ENCODE assay signal across 8 cellular contexts in the genomic region with DNA sequence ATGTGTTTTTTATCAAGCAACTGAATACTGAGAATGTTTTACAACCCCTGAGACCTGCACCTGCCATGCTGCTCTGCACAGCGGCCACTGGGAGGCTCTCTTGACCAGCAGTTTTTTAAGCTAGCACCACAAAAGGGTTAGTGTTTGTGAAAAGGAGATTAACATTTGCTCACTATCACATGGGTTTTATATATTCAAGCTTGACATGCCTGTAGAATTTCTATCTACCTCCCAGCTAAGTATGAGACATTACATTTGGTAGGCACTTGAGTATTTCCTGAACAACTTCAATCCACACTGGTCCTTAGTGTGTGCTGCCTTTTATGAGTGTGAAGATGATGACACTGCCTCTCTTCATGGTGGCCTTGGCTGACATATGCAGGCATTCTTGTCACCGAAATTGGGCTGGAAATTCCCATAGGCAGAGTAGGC.
DNase-seq lines count a peak whose midpoint lies in the region; ATAC-seq and TF ChIP-seq lines count a peak whose summit lies in the region.

No MANE protein-coding gene starts in this region.

- H3K9me3 Mint-ChIP-seq in GM23338 = no peaks in the 10 kb centered on the region; the same call in 2 of the 3 replicates
- H3K9me3 Mint-ChIP-seq in type B pancreatic cell = peaks cover 4% of the 10 kb centered on the region

- H3K27me3 Mint-ChIP-seq in GM23338 (ENCODE audit: insufficient read depth, low read depth, poor library complexity) (peaks cover 3% of the 10 kb centered on the region), type B pancreatic cell (peaks cover 10% of the 10 kb centered on the region)

- peaks cover 4% of the 10 kb centered on the region; the same call in 1 of the 2 replicates for H3K4me1 ChIP-seq in GM23338 (ENCODE audit: insufficient read depth)
- H3K4me1 ChIP-seq in hepatocyte (ENCODE audit: insufficient read depth) = peaks cover 5% of the 10 kb centered on the region

- no peaks in the 10 kb centered on the region for H3K36me3 Mint-ChIP-seq in GM23338 (ENCODE audit: low read depth)
- H3K36me3 Mint-ChIP-seq in type B pancreatic cell = no peaks in the 10 kb centered on the region

- no peak overlapping the region for H3K4me3 ChIP-seq in GM23338
- H3K4me3 ChIP-seq in hepatocyte = no peak overlapping the region

- peak; percentile 64 for DNase-seq in AG20443 (ENCODE audit: low spot score)
- peak; percentile 76 for DNase-seq in GM23338 (ENCODE audit: low spot score)
- DNase-seq in SKM-1 (lab: John Stamatoyannopoulos, UW; ENCODE audit: unreplicated experiment) = peak; percentile 21
- DNase-seq in hepatocyte (ENCODE audit: low spot score) = peak; percentile 78
- no peak for DNase-seq in type B pancreatic cell (ENCODE audit: extremely low spot score, unreplicated experiment)

- H3K27ac ChIP-seq in GM23338 (ENCODE audit: low read depth) (no peak overlapping the region), hepatocyte (no peak overlapping the region)

- WGBS in hepatocyte (ENCODE audit: low lambda C conversion rate, missing lambda C conversion rate) = 25% methylated on average over 2 of the region's 2 CpGs

- H3K9me3 ChIP-seq in hepatocyte (ENCODE audit: low read depth) = no peaks in the 10 kb centered on the region

- H4K20me1 ChIP-seq in GM23338 (replicated peaks; ENCODE audit: insufficient read depth) (no peaks in the 10 kb centered on the region), hepatocyte (ENCODE audit: insufficient read depth, poor library complexity, severe bottlenecking) (no peaks in the 10 kb centered on the region)

- H3K4me1 Mint-ChIP-seq in GM23338 (peaks cover 18% of the 10 kb centered on the region), type B pancreatic cell (ENCODE audit: unreplicated experiment) (peaks cover 6% of the 10 kb centered on the region)

- H3K79me2 ChIP-seq in GM23338 (replicated peaks; ENCODE audit: insufficient read depth) (no peaks in the 10 kb centered on the region), hepatocyte (no peaks in the 10 kb centered on the region)

- H3F3A ChIP-seq in GM23338 (replicated peaks; ENCODE audit: low read depth) = no peaks in the 10 kb centered on the region

- H3K4me2 ChIP-seq in GM23338 = no peak overlapping the region
- H3K4me2 ChIP-seq in hepatocyte = no peak overlapping the region

- H2AFZ ChIP-seq in GM23338 = no peak overlapping the region
- H2AFZ ChIP-seq in hepatocyte = no peak overlapping the region

- TF ChIP-seq CTCF in GM23338 (conservative IDR thresholded peaks at IDR 0.05; ENCODE audit: low read depth in 2 of 2) (peak; percentile 75 to 96), hepatocyte (IDR thresholded peaks at IDR 0.05; ENCODE audit: poor library complexity) (peak; percentile 95), type B pancreatic cell (conservative IDR thresholded peaks at IDR 0.05) (peak; percentile 88)

- ATAC-seq in GM23338 = peak; percentile 83
- ATAC-seq in GM18870 (IDR thresholded peaks at IDR 0.05; ENCODE audit: unreplicated experiment) = no peak
- ATAC-seq in HG02884 (IDR thresholded peaks at IDR 0.05; ENCODE audit: unreplicated experiment) = no peak
- no peak for ATAC-seq in HG03025 (IDR thresholded peaks at IDR 0.05; ENCODE audit: low FRiP score, unreplicated experiment)

- H3K27me3 ChIP-seq in GM23338 (ENCODE audit: insufficient read depth) = no peaks in the 10 kb centered on the region
- no peaks in the 10 kb centered on the region for H3K27me3 ChIP-seq in hepatocyte

- H3K36me3 ChIP-seq in GM23338 (ENCODE audit: insufficient read depth) (no peaks in the 10 kb centered on the region), hepatocyte (replicated peaks; ENCODE audit: insufficient read depth, low read depth) (no peaks in the 10 kb centered on the region)

- H3K27ac Mint-ChIP-seq in GM23338 (no peak overlapping the region), type B pancreatic cell (no peak overlapping the region)

- no peaks in the 10 kb centered on the region for H3K9me2 ChIP-seq in GM23338 (ENCODE audit: insufficient read depth)
- H3K9me2 ChIP-seq in hepatocyte (replicated peaks; ENCODE audit: insufficient read depth) = no peaks in the 10 kb centered on the region

- H3K4me3 Mint-ChIP-seq in GM23338 (no peak overlapping the region), type B pancreatic cell (no peak overlapping the region)

TF ChIP-seq in GM23338, 12 proteins besides CTCF, POLR2A, EP300 and RAD21 (continues in another document):
- no peak for TF ChIP-seq STAT1 (IDR thresholded peaks at IDR 0.05; ENCODE audit: unreplicated experiment)
- no peak for TF ChIP-seq ZNF114 (CRISPR knock-in tag; IDR thresholded peaks at IDR 0.05)
- TF ChIP-seq, protein P1, sequence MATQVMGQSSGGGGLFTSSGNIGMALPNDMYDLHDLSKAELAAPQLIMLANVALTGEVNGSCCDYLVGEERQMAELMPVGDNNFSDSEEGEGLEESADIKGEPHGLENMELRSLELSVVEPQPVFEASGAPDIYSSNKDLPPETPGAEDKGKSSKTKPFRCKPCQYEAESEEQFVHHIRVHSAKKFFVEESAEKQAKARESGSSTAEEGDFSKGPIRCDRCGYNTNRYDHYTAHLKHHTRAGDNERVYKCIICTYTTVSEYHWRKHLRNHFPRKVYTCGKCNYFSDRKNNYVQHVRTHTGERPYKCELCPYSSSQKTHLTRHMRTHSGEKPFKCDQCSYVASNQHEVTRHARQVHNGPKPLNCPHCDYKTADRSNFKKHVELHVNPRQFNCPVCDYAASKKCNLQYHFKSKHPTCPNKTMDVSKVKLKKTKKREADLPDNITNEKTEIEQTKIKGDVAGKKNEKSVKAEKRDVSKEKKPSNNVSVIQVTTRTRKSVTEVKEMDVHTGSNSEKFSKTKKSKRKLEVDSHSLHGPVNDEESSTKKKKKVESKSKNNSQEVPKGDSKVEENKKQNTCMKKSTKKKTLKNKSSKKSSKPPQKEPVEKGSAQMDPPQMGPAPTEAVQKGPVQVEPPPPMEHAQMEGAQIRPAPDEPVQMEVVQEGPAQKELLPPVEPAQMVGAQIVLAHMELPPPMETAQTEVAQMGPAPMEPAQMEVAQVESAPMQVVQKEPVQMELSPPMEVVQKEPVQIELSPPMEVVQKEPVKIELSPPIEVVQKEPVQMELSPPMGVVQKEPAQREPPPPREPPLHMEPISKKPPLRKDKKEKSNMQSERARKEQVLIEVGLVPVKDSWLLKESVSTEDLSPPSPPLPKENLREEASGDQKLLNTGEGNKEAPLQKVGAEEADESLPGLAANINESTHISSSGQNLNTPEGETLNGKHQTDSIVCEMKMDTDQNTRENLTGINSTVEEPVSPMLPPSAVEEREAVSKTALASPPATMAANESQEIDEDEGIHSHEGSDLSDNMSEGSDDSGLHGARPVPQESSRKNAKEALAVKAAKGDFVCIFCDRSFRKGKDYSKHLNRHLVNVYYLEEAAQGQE (IDR thresholded peaks at IDR 0.05; ENCODE audit: unreplicated experiment) = no peak
- TF ChIP-seq CREB1 (CRISPR knock-in tag; IDR thresholded peaks at IDR 0.05; ENCODE audit: low read depth) = no peak
- no peak for TF ChIP-seq POLR2AphosphoS5 (IDR thresholded peaks at IDR 0.05; ENCODE audit: low read depth)
- no peak for TF ChIP-seq ZNF331 (CRISPR knock-in tag; IDR thresholded peaks at IDR 0.05; ENCODE audit: low read depth)
